Comparison of ENCODE assay signal across 8 cellular contexts in the genomic region with DNA sequence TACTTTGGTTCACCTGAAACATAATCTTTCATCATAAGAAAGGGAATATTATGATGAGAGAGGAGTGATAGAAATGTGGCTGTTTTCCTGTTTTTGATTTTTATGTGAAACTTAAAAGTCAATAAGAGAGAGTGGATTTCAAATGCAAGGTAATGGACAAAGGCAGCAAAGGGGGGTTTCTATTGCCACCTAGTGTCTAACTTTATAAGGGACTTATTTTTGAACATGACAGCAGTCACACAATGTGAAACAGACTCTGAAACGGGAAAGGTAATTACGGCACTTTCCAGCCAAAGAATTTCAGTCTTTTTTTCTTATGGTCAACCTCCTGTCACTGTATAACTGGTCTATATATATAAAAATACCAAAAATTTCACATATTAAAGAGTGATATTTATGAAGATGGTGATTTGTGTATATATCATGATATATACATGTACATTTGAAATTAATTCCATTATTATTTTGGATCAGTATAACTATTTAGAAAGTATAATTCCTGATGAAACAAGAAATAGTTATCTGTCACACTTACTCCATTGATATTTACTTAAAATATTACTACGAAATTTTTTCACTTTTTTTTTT.
DNase-seq lines count a peak whose midpoint lies in the region; ATAC-seq and TF ChIP-seq lines count a peak whose summit lies in the region.

No MANE protein-coding gene starts in this region.

- H3K27me3 Mint-ChIP-seq in CD14-positive monocyte (ENCODE audit: low read depth in 3 of 3) = peaks cover 8 to 21% (median 9%) of the 10 kb centered on the region in 3 donors

- no peak for TF ChIP-seq CTCF in CD14-positive monocyte (IDR thresholded peaks at IDR 0.05)

- DNase-seq in EL (peak; percentile 33), NOMO-1 treated with dmso at 0.1 percent for 144 hours (lab: John Stamatoyannopoulos, UW; ENCODE audit: unreplicated experiment) (peak; percentile 42), dermis microvascular lymphatic vessel endothelial cell (ENCODE audit: low read depth in 2 of 2) (peak; percentile 42 to 54), myocyte (ENCODE audit: low read depth) (peak; percentile 78), CD14-positive monocyte (ENCODE audit: low spot score) (no peak)
- DNase-seq in activated naive CD4-positive, alpha-beta T cell (lab: John Stamatoyannopoulos, UW) = no peak

- H3K4me1 Mint-ChIP-seq in CD14-positive monocyte = no peaks in the 10 kb centered on the region

- no peak overlapping the region for H3K27ac Mint-ChIP-seq in CD14-positive monocyte

- H3K9me3 Mint-ChIP-seq in CD14-positive monocyte = no peaks in the 10 kb centered on the region

- peak overlapping the region in 1 of 2 donors; percentile 36 for H3K4me3 Mint-ChIP-seq in CD14-positive monocyte

- ATAC-seq in GM21423 (IDR thresholded peaks at IDR 0.05; ENCODE audit: unreplicated experiment) (peak; percentile 90), HG03521 (IDR thresholded peaks at IDR 0.05; ENCODE audit: unreplicated experiment) (peak; percentile 81)

- no peaks in the 10 kb centered on the region for H3K36me3 Mint-ChIP-seq in CD14-positive monocyte

- intact Hi-C loops in CD14-positive monocyte (cut with micrococcal nuclease) = no loop called here

Comparison
In these comparisons a context has a peak if more than half of its experiments do, and no peak if none do; other contexts are left out.
1. DNase-seq: peak in EL (single experiment), NOMO-1 treated with dmso at 0.1 percent for 144 hours (single experiment), dermis microvascular lymphatic vessel endothelial cell (2 of 2) and myocyte (single experiment); none in CD14-positive monocyte (single experiment) and activated naive CD4-positive, alpha-beta T cell (0 of 4).